Comparison of ENCODE assay signal across 17 cellular contexts in genomic region chr5:16674750-16675149, GRCh38. TPM values are rescaled to one million over a fixed set of nuclear protein-coding genes. Genes with fewer than 3 reads are reported as not detected.
A peak's percentile ranks its signal among the peaks of the same experiment; 100 is the strongest.
DNase-seq lines count a peak whose midpoint lies in the region; ATAC-seq, FAIRE-seq and TF ChIP-seq lines count a peak whose summit lies in the region.
"Had no signal": no experiment of that assay in that cellular context is flagged by ENCODE, and none has a peak within 500 bp of the region (broad histone marks: within the 10 kb centered on the region; RNA-seq: fewer than 3 reads in every experiment).

No MANE protein-coding gene starts in this region.

- no peaks in the 10 kb centered on the region for H3K27me3 Mint-ChIP-seq in MCF 10A (ENCODE audit: insufficient read depth, unreplicated experiment)

- peaks cover 38% of the 10 kb centered on the region for H3K36me3 Mint-ChIP-seq in MCF 10A (ENCODE audit: insufficient read depth, unreplicated experiment)

- H3K9me3 ChIP-seq in mammary epithelial cell (replicated peaks; ENCODE audit: insufficient read depth, low read length) = no peaks in the 10 kb centered on the region

- DNase-seq in mammary epithelial cell = peak; percentile 63
- no peak for DNase-seq in MCF 10A (ENCODE audit: unreplicated experiment)
- DNase-seq in bronchial epithelial cell (ENCODE audit: low read depth) = peak; percentile 64
- DNase-seq in left lobe of liver (ENCODE audit: low spot score) = peak; percentile 53
- DNase-seq in ACHN = no peak
- no peak for DNase-seq in DMS114 treated with DMSO at 0.1 percent for 48 hours (lab: John Stamatoyannopoulos, UW; ENCODE audit: unreplicated experiment)
- DNase-seq: DMS 273 treated with DMSO at 0.1 percent for 48 hours, HCEC 1CT, NCI-H1436 treated with DMSO at 0.1 percent for 48 hours, NCI-H2081, NCI-H82, SHP77 had no signal

- dilution Hi-C loops in mammary epithelial cell (cut with HindIII; ENCODE audit: low sequenced_read_pairs) = no loop called here

- H3K4me1 ChIP-seq in mammary epithelial cell (ENCODE audit: insufficient read depth, low read length) = peaks cover 7% of the 10 kb centered on the region

- no TSS peak for BruUV-seq in mammary epithelial cell (replicated peaks; lab: Mats Ljungman, UMichigan)
- BruUV-seq in MCF 10A (replicated peaks; lab: Mats Ljungman, UMichigan) = no TSS peak

- H3K4me2 ChIP-seq in mammary epithelial cell (ENCODE audit: insufficient read depth, low read depth, low read length) = peak overlapping the region; percentile 53

- WGBS in mammary epithelial cell (ENCODE audit: low coverage, missing lambda C conversion rate) = 24% methylated on average over 8 of the region's 8 CpGs

- H3K36me3 ChIP-seq in mammary epithelial cell (ENCODE audit: insufficient read depth, low read length) (peaks cover 17% of the 10 kb centered on the region), bronchial epithelial cell (ENCODE audit: control insufficient read depth, insufficient read depth, low read length) (peaks cover 41% of the 10 kb centered on the region)

- POLR2A ChIA-PET in MCF 10A (lab: Yijun Ruan, JAX) = no interaction called here

- in situ Hi-C loops in mammary epithelial cell (cut with MboI; ENCODE audit: low sequenced_read_pairs in 2 of 2) (loop anchor here in 1 of 2 donors (5.0 to 25.0 kb wide), 3 partner anchors 122 to 513 kb away; partner anchors contain the start of gene ZNF622), ACHN (cut with HindIII; ENCODE audit: low pct_ligation_motif_present, low pct_unique_long_range_greater_than_20kb, low sequenced_read_pairs) (no loop called here)

- H3K4me1 Mint-ChIP-seq in MCF 10A (ENCODE audit: insufficient read depth, unreplicated experiment) = peaks cover 5% of the 10 kb centered on the region

- H3K27ac ChIP-seq in mammary epithelial cell (ENCODE audit: insufficient read depth, low read depth, low read length) = no peak overlapping the region
- H3K27ac ChIP-seq: 22Rv1 had no signal

- no peak overlapping the region for H3K9ac ChIP-seq in mammary epithelial cell (ENCODE audit: insufficient read depth, low read length)

- H3K4me3 Mint-ChIP-seq in MCF 10A (ENCODE audit: unreplicated experiment) = no peak overlapping the region

- CTCF ChIA-PET in mammary epithelial cell (lab: Charles Lee; ENCODE audit: low non-redundant PET) (no interaction called here), MCF 10A (lab: Yijun Ruan, JAX) (interaction anchor here (0.7 to 2.3 kb wide), 5 partner anchors 8 to 515 kb away, joined by 3 to 13 read pairs (median 6); no protein-coding TSS in a partner anchor)

- no peak overlapping the region for H2AFZ ChIP-seq in mammary epithelial cell (ENCODE audit: low read depth, low read length)

- H3K4me3 ChIP-seq in mammary epithelial cell (replicated peaks in 1 of 3; ENCODE audit: insufficient read depth in 1 of 3, low read depth in 2 of 3, low read length in 3 of 3) = no peak overlapping the region
- H3K4me3 ChIP-seq in bronchial epithelial cell (ENCODE audit: low read depth, low read length) = no peak overlapping the region
- H3K4me3 ChIP-seq: K562 had no signal

- TF ChIP-seq CTCF in mammary epithelial cell (conservative IDR thresholded peaks at IDR 0.05 in 1 of 2, IDR thresholded peaks at IDR 0.05 in 1 of 2; ENCODE audit: extremely low read depth in 1 of 2, insufficient read depth in 1 of 2, low read depth in 1 of 2, low read length in 2 of 2) = no peak
- TF ChIP-seq CTCF in MCF 10A (IDR thresholded peaks at IDR 0.05; ENCODE audit: unreplicated experiment) = no peak
- TF ChIP-seq CTCF in bronchial epithelial cell (IDR thresholded peaks at IDR 0.05; ENCODE audit: insufficient read depth, low read length, severe bottlenecking) = no peak

- H3K27ac Mint-ChIP-seq in MCF 10A (ENCODE audit: low read depth, unreplicated experiment) = no peak overlapping the region

- no peaks in the 10 kb centered on the region for H3K27me3 ChIP-seq in mammary epithelial cell (ENCODE audit: insufficient read depth, low read length)
- no peaks in the 10 kb centered on the region for H3K27me3 ChIP-seq in bronchial epithelial cell (ENCODE audit: control insufficient read depth, insufficient read depth, low read length)

- H4K20me1 ChIP-seq in mammary epithelial cell (ENCODE audit: insufficient read depth, low read length) = no peaks in the 10 kb centered on the region

- no peak for FAIRE-seq in bronchial epithelial cell (lab: Jason Lieb, UNC)
- FAIRE-seq: K562 had no signal

- H3K9me3 Mint-ChIP-seq in MCF 10A (ENCODE audit: unreplicated experiment) = no peaks in the 10 kb centered on the region

- intact Hi-C loops in mammary epithelial cell (cut with micrococcal nuclease) = no loop called here
- intact Hi-C loops in MCF 10A (cut with micrococcal nuclease) = no loop called here

- ATAC-seq in left lobe of liver (peak; percentile 84), HG02678 (IDR thresholded peaks at IDR 0.05; ENCODE audit: unreplicated experiment) (no peak), GM21786 (IDR thresholded peaks at IDR 0.05; ENCODE audit: unreplicated experiment) (no peak)
- ATAC-seq: K562, Panc1 had no signal

- H3K79me2 ChIP-seq in mammary epithelial cell (ENCODE audit: insufficient read depth, low read length) = no peaks in the 10 kb centered on the region

RNA-seq across cellular contexts. Expression of gene RETREG1, which starts 58.0 kb away (rescaled TPM):
- total RNA-seq in mammary epithelial cell (10 to 100 TPM; 14.2 to 49.7 TPM), MCF 10A (2022) (4.9 and 5.3 TPM in 2 replicates), bronchial epithelial cell (0.53 and 1.2 TPM in 2 replicates), left lobe of liver (25.2 TPM)
- 5.2 TPM for polyA plus RNA-seq in mammary epithelial cell
- 1.8 TPM for polyA minus RNA-seq in mammary epithelial cell

Comparison
In these comparisons a context has a peak if more than half of its experiments do, and no peak if none do; other contexts are left out.
1. DNase-seq: peak in mammary epithelial cell (single experiment), bronchial epithelial cell (single experiment) and left lobe of liver (single experiment); none in MCF 10A (single experiment), ACHN (single experiment) and DMS114 treated with DMSO at 0.1 percent for 48 hours (single experiment).